Comparison of ENCODE assay signal across 19 cellular contexts in genomic region chr9:96495341-96495740, GRCh38. TPM values are rescaled to one million over a fixed set of nuclear protein-coding genes. Genes with fewer than 3 reads are reported as not detected.
DNase-seq lines count a peak whose midpoint lies in the region; ATAC-seq, FAIRE-seq and TF ChIP-seq lines count a peak whose summit lies in the region.
"Had no signal": no experiment of that assay in that cellular context is flagged by ENCODE, and none has a peak within 500 bp of the region (broad histone marks: within the 10 kb centered on the region; RNA-seq: fewer than 3 reads in every experiment).

No MANE protein-coding gene starts in this region.

- no peaks in the 10 kb centered on the region for H3K36me3 ChIP-seq in mammary epithelial cell (ENCODE audit: insufficient read depth, low read length)
- H3K36me3 ChIP-seq in gastrocnemius medialis = peaks cover 0 to 10% of the 10 kb centered on the region in 2 donors
- peaks cover 0 to 2% of the 10 kb centered on the region in 2 donors for H3K36me3 ChIP-seq in aorta (ENCODE audit: control insufficient read depth in 1 of 2, insufficient read depth in 2 of 2, low read length in 1 of 2)
- H3K36me3 ChIP-seq: colonic mucosa had no signal

- H3K9ac ChIP-seq in mammary epithelial cell (ENCODE audit: insufficient read depth, low read length) = no peak overlapping the region

- no peaks in the 10 kb centered on the region for H3K79me2 ChIP-seq in mammary epithelial cell (ENCODE audit: insufficient read depth, low read length)

- CTCF ChIA-PET in mammary epithelial cell (lab: Charles Lee; ENCODE audit: low non-redundant PET) = no interaction called here

- H3K4me1 ChIP-seq in mammary epithelial cell (ENCODE audit: insufficient read depth, low read length) = peaks cover 7% of the 10 kb centered on the region
- no peaks in the 10 kb centered on the region for H3K4me1 ChIP-seq in gastrocnemius medialis
- no peaks in the 10 kb centered on the region for H3K4me1 ChIP-seq in aorta (ENCODE audit: control insufficient read depth in 1 of 2, insufficient read depth in 2 of 2, low read length in 2 of 2)
- H3K4me1 ChIP-seq: colonic mucosa had no signal

- H3K4me3 ChIP-seq in AG10803 (ENCODE audit: low read length) (no peak overlapping the region), mammary epithelial cell (replicated peaks in 1 of 3; ENCODE audit: insufficient read depth in 1 of 3, low read depth in 2 of 3, low read length in 3 of 3) (no peak overlapping the region), gastrocnemius medialis (no peak overlapping the region), aorta (ENCODE audit: low read length in 2 of 2) (no peak overlapping the region)
- H3K4me3 ChIP-seq: colonic mucosa had no signal

- no peak for FAIRE-seq in frontal cortex (lab: Jason Lieb, UNC)

- 44% methylated on average over 11 of the region's 11 CpGs for WGBS in mammary epithelial cell (ENCODE audit: low coverage, missing lambda C conversion rate)
- WGBS in aorta, 2 donors = 86 to 88% methylated on average over 11 of the region's 11 CpGs

- no TSS peak for BruUV-seq in mammary epithelial cell (replicated peaks; lab: Mats Ljungman, UMichigan)

- no peak for TF ChIP-seq POLR2A in gastrocnemius medialis (IDR thresholded peaks at IDR 0.05)

- intact Hi-C loops in mammary epithelial cell (cut with micrococcal nuclease) = no loop called here
- intact Hi-C loops in gastrocnemius medialis (cut with DNase I; ENCODE audit: low total_unique reads) = no loop called here
- intact Hi-C loops in aorta (cut with DNase I) = no loop called here

- H4K20me1 ChIP-seq in mammary epithelial cell (ENCODE audit: insufficient read depth, low read length) = no peaks in the 10 kb centered on the region

- no peaks in the 10 kb centered on the region for H3K9me3 ChIP-seq in mammary epithelial cell (replicated peaks; ENCODE audit: insufficient read depth, low read length)
- no peaks in the 10 kb centered on the region for H3K9me3 ChIP-seq in gastrocnemius medialis
- H3K9me3 ChIP-seq in aorta (ENCODE audit: control insufficient read depth, low read length) = no peaks in the 10 kb centered on the region
- H3K9me3 ChIP-seq: colonic mucosa had no signal

- DNase-seq in AG10803 (ENCODE audit: low read depth) (peak; percentile 93), HS-5 (ENCODE audit: low read depth) (peak; percentile 23), mammary epithelial cell (peak; percentile 55), myocyte (ENCODE audit: low read depth) (peak; percentile 54), gastrocnemius medialis (no peak), aorta (no peak), midbrain (lab: John Stamatoyannopoulos, UW) (no peak), frontal cortex (ENCODE audit: low spot score in 2 of 2) (no peak)
- DNase-seq: activated CD4-positive, alpha-beta T cell treated with anti-CD3 and anti-CD28 coated beads for 36 hours; activated naive CD8-positive, alpha-beta T cell treated with anti-CD3 and anti-CD28 coated beads, Interleukin-2, amount 10 ng/mL, durations not matched to agents 7 days and 5 days; colonic mucosa; DMS153; NCI-H1092 treated with DMSO at 0.1 percent for 48 hours; retina; stimulated activated CD4-positive, alpha-beta T cell treated with anti-CD3 and anti-CD28 coated beads, Interleukin-4, amount 100 ng/mL, for 4 hours had no signal

- TF ChIP-seq CTCF in AG10803 (conservative IDR thresholded peaks at IDR 0.05; ENCODE audit: low read length) (no peak), mammary epithelial cell (conservative IDR thresholded peaks at IDR 0.05 in 1 of 2, IDR thresholded peaks at IDR 0.05 in 1 of 2; ENCODE audit: extremely low read depth in 1 of 2, insufficient read depth in 1 of 2, low read depth in 1 of 2, low read length in 2 of 2) (no peak), gastrocnemius medialis (IDR thresholded peaks at IDR 0.05 in 4 of 5, conservative IDR thresholded peaks at IDR 0.05 in 1 of 5) (no peak)

- H2AFZ ChIP-seq in mammary epithelial cell (ENCODE audit: low read depth, low read length) = peak overlapping the region; percentile 49

- ATAC-seq in gastrocnemius medialis = no peak
- no peak for ATAC-seq in aorta (ENCODE audit: low FRiP score)
- ATAC-seq: activated CD4-positive, alpha-beta T cell treated with anti-CD3 and anti-CD28 coated beads for 36 hours; HCT116; Right ventricle myocardium inferior had no signal

- in situ Hi-C loops in mammary epithelial cell (cut with MboI; ENCODE audit: low sequenced_read_pairs in 2 of 2) (no loop called here), gastrocnemius medialis (cut with MboI; ENCODE audit: low sequenced_read_pairs in 4 of 4) (no loop called here)

- peak overlapping the region; percentile 28 for H3K4me2 ChIP-seq in mammary epithelial cell (ENCODE audit: insufficient read depth, low read depth, low read length)

- dilution Hi-C loops in mammary epithelial cell (cut with HindIII; ENCODE audit: low sequenced_read_pairs) = no loop called here

- no peaks in the 10 kb centered on the region for H3K27me3 ChIP-seq in mammary epithelial cell (ENCODE audit: insufficient read depth, low read length)
- no peaks in the 10 kb centered on the region for H3K27me3 ChIP-seq in gastrocnemius medialis
- no peaks in the 10 kb centered on the region for H3K27me3 ChIP-seq in aorta (ENCODE audit: control insufficient read depth in 1 of 2, insufficient read depth in 2 of 2, low read length in 1 of 2)
- H3K27me3 ChIP-seq: colonic mucosa had no signal

- H3K27ac ChIP-seq in mammary epithelial cell (ENCODE audit: insufficient read depth, low read depth, low read length) (no peak overlapping the region), gastrocnemius medialis (no peak overlapping the region), aorta (ENCODE audit: low read depth in 1 of 2, low read length in 2 of 2) (no peak overlapping the region)
- H3K27ac ChIP-seq: C4-2B, colonic mucosa, epithelial cell of prostate had no signal

RNA-seq across cellular contexts. Expression of gene HABP4, which starts 45.4 kb away (rescaled TPM):
- 1 to 10 TPM; 7.7 to 9.6 TPM for total RNA-seq in mammary epithelial cell
- polyA plus RNA-seq in mammary epithelial cell = 4.8 TPM
- polyA minus RNA-seq in mammary epithelial cell = 1.2 TPM
- 25.5 and 32.7 TPM in 2 replicates for total RNA-seq in myocyte
- 26.1 TPM for polyA plus RNA-seq in myocyte (2012)
- total RNA-seq in gastrocnemius medialis = 10 to 100 TPM in 3 of 4 donors, 1 to 10 TPM in 1; 6.2 to 19.3 (median 12.3) TPM
- 10 to 100 TPM; 29.0 to 37.0 TPM for total RNA-seq in aorta
- polyA plus RNA-seq in aorta = 10 to 100 TPM; 48.6 to 66.9 TPM
- 13.9 TPM for total RNA-seq in frontal cortex

Comparison
In these comparisons a context has a peak if more than half of its experiments do, and no peak if none do; other contexts are left out.
1. DNase-seq: peak in AG10803 (single experiment), HS-5 (single experiment), mammary epithelial cell (single experiment) and myocyte (single experiment); none in gastrocnemius medialis (0 of 2), aorta (0 of 2), midbrain (single experiment) and frontal cortex (0 of 2).